12 cellular contexts compared by ENCODE assay signal in genomic region chr19:54030895-54031586, GRCh38. TPM values are rescaled to one million over a fixed set of nuclear protein-coding genes. Genes with fewer than 3 reads are reported as not detected.
DNase-seq lines count a peak whose midpoint lies in the region; ATAC-seq lines count a peak whose summit lies in the region.
"Had no signal": no experiment of that assay in that cellular context is flagged by ENCODE, and none has a peak within 500 bp of the region (broad histone marks: within the 10 kb centered on the region; RNA-seq: fewer than 3 reads in every experiment).

No MANE protein-coding gene starts in this region.

- no peak overlapping the region for H3K27ac Mint-ChIP-seq in activated T-helper 17 cell treated with anti-CD3 and anti-CD28 coated beads, Interleukin-2, amount 50 U/mL, for 72 hours

- H3K27me3 Mint-ChIP-seq in activated T-helper 17 cell treated with anti-CD3 and anti-CD28 coated beads, Interleukin-2, amount 50 U/mL, for 72 hours, result peaks cover 31% of the 10 kb centered on the region

- no peak overlapping the region for H3K4me3 Mint-ChIP-seq in activated T-helper 17 cell treated with anti-CD3 and anti-CD28 coated beads, Interleukin-2, amount 50 U/mL, for 72 hours

- no peaks in the 10 kb centered on the region for H3K9me3 Mint-ChIP-seq in activated T-helper 17 cell treated with anti-CD3 and anti-CD28 coated beads, Interleukin-2, amount 50 U/mL, for 72 hours

- DNase-seq in NCI-H748 treated with DMSO at 0.1 percent for 48 hours (lab: John Stamatoyannopoulos, UW) (peak; percentile 6), NCI-H748 (lab: John Stamatoyannopoulos, UW; ENCODE audit: unreplicated experiment) (no peak), NCI-H82 (lab: John Stamatoyannopoulos, UW) (peak; percentile 46), dermis blood vessel endothelial cell (peak; percentile 55), stromal cell of bone marrow (ENCODE audit: low read depth) (peak; percentile 17), NCI-H187 (lab: John Stamatoyannopoulos, UW) (no peak)
- no peak for DNase-seq in activated CD4-positive, alpha-beta T cell treated with anti-CD3 and anti-CD28 coated beads for 1 hour
- DNase-seq: activated CD4-positive, alpha-beta T cell treated with anti-CD3 and anti-CD28 coated beads for 4 hours; NCI-H226 had no signal

- no peak for ATAC-seq in activated T-helper 17 cell treated with anti-CD3 and anti-CD28 coated beads, Interleukin-2, amount 50 U/mL, for 72 hours (replicated peaks)

- H3K4me1 Mint-ChIP-seq in activated T-helper 17 cell treated with anti-CD3 and anti-CD28 coated beads, Interleukin-2, amount 50 U/mL, for 72 hours, result peaks cover 4% of the 10 kb centered on the region

- H3K36me3 Mint-ChIP-seq in activated T-helper 17 cell treated with anti-CD3 and anti-CD28 coated beads, Interleukin-2, amount 50 U/mL, for 72 hours (ENCODE audit: low read depth), result no peaks in the 10 kb centered on the region

RNA-seq across cellular contexts. Expression of gene VSTM1, which starts 32.7 kb away (rescaled TPM):
- not detected in 2 replicates for total RNA-seq in dermis blood vessel endothelial cell
- not detected for total RNA-seq in activated T-helper 17 cell treated with anti-CD3 and anti-CD28 coated beads, Interleukin-2, amount 50 U/mL, for 72 hours
- total RNA-seq: cardiac septum, temporal lobe had no signal

RNA-seq across cellular contexts. Expression of gene CACNG6, which starts 39.6 kb away (rescaled TPM):
- total RNA-seq in dermis blood vessel endothelial cell, result 0.84 and 0.85 TPM in 2 replicates
- not detected for total RNA-seq in activated T-helper 17 cell treated with anti-CD3 and anti-CD28 coated beads, Interleukin-2, amount 50 U/mL, for 72 hours
- total RNA-seq: cardiac septum had no signal

RNA-seq across cellular contexts. Expression of gene TARM1, which starts 50.1 kb away (rescaled TPM):
- total RNA-seq in dermis blood vessel endothelial cell, result not detected in 2 replicates
- not detected for total RNA-seq in activated T-helper 17 cell treated with anti-CD3 and anti-CD28 coated beads, Interleukin-2, amount 50 U/mL, for 72 hours
- total RNA-seq: cardiac septum, temporal lobe had no signal

Comparison
In these comparisons a context has a peak if more than half of its experiments do, and no peak if none do; other contexts are left out.
1. DNase-seq: peak in NCI-H748 treated with DMSO at 0.1 percent for 48 hours (single experiment), NCI-H82 (single experiment), dermis blood vessel endothelial cell (single experiment) and stromal cell of bone marrow (single experiment); none in NCI-H748 (single experiment), NCI-H187 (0 of 2) and activated CD4-positive, alpha-beta T cell treated with anti-CD3 and anti-CD28 coated beads for 1 hour (single experiment).